In genomic region chr16:4475880-4476790, GRCh38 we compare ENCODE assay signal across 8 cellular contexts.
DNase-seq lines count a peak whose midpoint lies in the region; ATAC-seq and TF ChIP-seq lines count a peak whose summit lies in the region.

Gene HMOX2 (plus strand): TSS chr16:4476398. CDS start chr16:4505525, 29,127 bp downstream.

- H3K4me3 ChIP-seq in AG09309 (ENCODE audit: control insufficient read depth, low read depth, low read length): peak within 1 kb of the TSS; percentile 85

- ATAC-seq in GM18909 (IDR thresholded peaks at IDR 0.05; ENCODE audit: poor library complexity, unreplicated experiment) (peak; percentile 87), HG03175 (IDR thresholded peaks at IDR 0.05; ENCODE audit: unreplicated experiment) (peak; percentile 89)

- DNase-seq in AG09309 (ENCODE audit: low read depth) (no peak), NCI-H345 (lab: John Stamatoyannopoulos, UW) (peak; percentile 93), iris pigment epithelial cell (ENCODE audit: low read depth) (peak; percentile 88)
- peak; percentile 87 to 93 (median 91) for DNase-seq in activated CD4-positive, CD25-positive, alpha-beta regulatory T cell (lab: John Stamatoyannopoulos, UW)
- peak; percentile 89 for DNase-seq in central memory CD4-positive, alpha-beta T cell
- peak; percentile 88 to 95 (median 94) for DNase-seq in stimulated activated CD4-positive, alpha-beta T cell treated with anti-CD3 and anti-CD28 coated beads, Interleukin-12 subunit alpha, Interleukin-12 subunit beta, amount 100 ng/mL, for 48 hours (ENCODE audit: low read depth in 2 of 3, low spot score in 1 of 3)

- peak; percentile 24 for TF ChIP-seq CTCF in AG09309 (IDR thresholded peaks at IDR 0.05; ENCODE audit: control insufficient read depth, insufficient read depth, low read depth, low read length, missing control alignments)
